Comparison of ENCODE assay signal across 10 cellular contexts in the genomic region with DNA sequence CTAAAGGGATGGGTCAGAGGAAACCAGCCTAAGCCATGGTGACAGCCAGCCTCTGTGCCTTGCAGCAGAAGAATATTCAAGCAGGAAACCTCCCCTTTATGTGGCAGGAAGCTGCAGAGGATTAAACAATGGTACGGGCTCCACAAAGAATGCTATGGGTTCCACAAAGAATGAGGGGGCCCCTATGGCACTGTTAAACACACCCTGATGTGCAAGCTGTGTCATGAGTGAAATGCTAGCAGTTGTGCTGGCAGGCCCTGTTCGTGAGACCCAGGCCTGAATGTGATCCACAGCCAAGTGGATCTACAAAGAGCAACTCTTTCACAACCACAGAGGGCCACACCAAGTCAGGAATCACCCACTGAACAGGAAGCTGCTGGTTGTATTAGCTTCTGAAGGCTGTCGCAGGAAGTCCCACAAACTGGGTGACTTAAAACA.
A peak's percentile ranks its signal among the peaks of the same experiment; 100 is the strongest.
DNase-seq lines count a peak whose midpoint lies in the region; ATAC-seq and TF ChIP-seq lines count a peak whose summit lies in the region.
"Had no signal": no experiment of that assay in that cellular context is flagged by ENCODE, and none has a peak within 500 bp of the region (broad histone marks: within the 10 kb centered on the region; RNA-seq: fewer than 3 reads in every experiment).

No MANE protein-coding gene starts in this region.

- peaks cover 59% of the 10 kb centered on the region for H3K4me1 Mint-ChIP-seq in activated naive CD4-positive, alpha-beta T cell treated with anti-CD3 and anti-CD28 coated beads for 36 hours (ENCODE audit: low read depth)

- DNase-seq in right atrium auricular region (ENCODE audit: low spot score) (peak; percentile 57), left ventricle myocardium superior (no peak), lung microvascular endothelial cell (ENCODE audit: low read depth in 2 of 2) (peak; percentile 64 to 76), WERI-Rb-1 (no peak), NCI-H524 (lab: John Stamatoyannopoulos, UW) (no peak), islet precursor cell (no peak)
- DNase-seq in activated naive CD4-positive, alpha-beta T cell treated with anti-CD3 and anti-CD28 coated beads for 36 hours: peak; percentile 64
- DNase-seq: SJCRH30 had no signal

- H3K4me3 Mint-ChIP-seq in activated naive CD4-positive, alpha-beta T cell treated with anti-CD3 and anti-CD28 coated beads for 36 hours: no peak overlapping the region
- H3K4me3 Mint-ChIP-seq: brain had no signal

- ATAC-seq in left ventricle myocardium superior (no peak), HG03045 (IDR thresholded peaks at IDR 0.05; ENCODE audit: unreplicated experiment) (no peak)

- CTCF ChIA-PET in activated naive CD4-positive, alpha-beta T cell treated with anti-CD3 and anti-CD28 coated beads for 36 hours (lab: Charles Lee): interaction anchor here (1.5 to 2.6 kb wide), 3 partner anchors 35 to 69 kb away, joined by 4 to 12 read pairs (median 11); partner anchors contain the start of gene MYOF

- peak overlapping the region; percentile 8 to 16 for H3K27ac ChIP-seq in right atrium auricular region
- no peak overlapping the region for H3K27ac ChIP-seq in WERI-Rb-1
- H3K27ac ChIP-seq: SJCRH30 had no signal

- H3K27ac Mint-ChIP-seq in activated naive CD4-positive, alpha-beta T cell treated with anti-CD3 and anti-CD28 coated beads for 36 hours: peak overlapping the region; percentile 59

- H3K4me1 ChIP-seq in right atrium auricular region: peaks cover 0 to 4% of the 10 kb centered on the region in 2 donors
- H3K4me1 ChIP-seq: SJCRH30 had no signal

- intact Hi-C loops in left ventricle myocardium superior (cut with micrococcal nuclease): no loop called here
- intact Hi-C loops in activated naive CD4-positive, alpha-beta T cell treated with anti-CD3 and anti-CD28 coated beads for 36 hours (cut with micrococcal nuclease): loop anchor here (1.0 kb wide), 3 partner anchors 34 to 83 kb away; partner anchors contain the start of genes CEP55 and MYOF

- H3K4me3 ChIP-seq in right atrium auricular region (no peak overlapping the region), WERI-Rb-1 (ENCODE audit: low read depth, low read length) (no peak overlapping the region)
- H3K4me3 ChIP-seq: SJCRH30 had no signal

- no peaks in the 10 kb centered on the region for H3K27me3 ChIP-seq in right atrium auricular region
- no peaks in the 10 kb centered on the region for H3K27me3 ChIP-seq in WERI-Rb-1 (ENCODE audit: insufficient read depth, low read depth, severe bottlenecking)
- H3K27me3 ChIP-seq: SJCRH30 had no signal

- peaks cover 2% of the 10 kb centered on the region for H3K9me3 Mint-ChIP-seq in activated naive CD4-positive, alpha-beta T cell treated with anti-CD3 and anti-CD28 coated beads for 36 hours

- no peak for TF ChIP-seq CTCF in right atrium auricular region (IDR thresholded peaks at IDR 0.05)
- no peak for TF ChIP-seq CTCF in WERI-Rb-1 (IDR thresholded peaks at IDR 0.05; ENCODE audit: low read depth, low read length)

- peaks cover 9% of the 10 kb centered on the region for H3K36me3 ChIP-seq in right atrium auricular region
- H3K36me3 ChIP-seq in WERI-Rb-1: no peaks in the 10 kb centered on the region
- H3K36me3 ChIP-seq: SJCRH30 had no signal

- no peaks in the 10 kb centered on the region for H3K27me3 Mint-ChIP-seq in activated naive CD4-positive, alpha-beta T cell treated with anti-CD3 and anti-CD28 coated beads for 36 hours (ENCODE audit: low read depth)

- peaks cover 1% of the 10 kb centered on the region for H3K36me3 Mint-ChIP-seq in activated naive CD4-positive, alpha-beta T cell treated with anti-CD3 and anti-CD28 coated beads for 36 hours (ENCODE audit: low read depth)

- H3K9me3 ChIP-seq in right atrium auricular region (no peaks in the 10 kb centered on the region), WERI-Rb-1 (ENCODE audit: severe bottlenecking) (peaks cover 2% of the 10 kb centered on the region)
- H3K9me3 ChIP-seq: SJCRH30 had no signal

Comparison
In these comparisons a context has a peak if more than half of its experiments do, and no peak if none do; other contexts are left out.
1. DNase-seq: peak in right atrium auricular region (single experiment), activated naive CD4-positive, alpha-beta T cell treated with anti-CD3 and anti-CD28 coated beads for 36 hours (single experiment) and lung microvascular endothelial cell (2 of 2); none in left ventricle myocardium superior (single experiment), WERI-Rb-1 (single experiment), NCI-H524 (0 of 2) and islet precursor cell (single experiment).